Comparison of ENCODE assay signal across 20 cellular contexts in genomic region chr7:139515266-139515665, GRCh38. TPM values are rescaled to one million over a fixed set of nuclear protein-coding genes. Genes with fewer than 3 reads are reported as not detected.
DNase-seq lines count a peak whose midpoint lies in the region; ATAC-seq, FAIRE-seq and TF ChIP-seq lines count a peak whose summit lies in the region.
"Had no signal": no experiment of that assay in that cellular context is flagged by ENCODE, and none has a peak within 500 bp of the region (broad histone marks: within the 10 kb centered on the region; RNA-seq: fewer than 3 reads in every experiment).

No MANE protein-coding gene starts in this region.

- peak; percentile 78 for FAIRE-seq in H1 (lab: Jason Lieb, UNC)

- no peak overlapping the region for H3K56ac ChIP-seq in H1 (replicated peaks; ENCODE audit: insufficient read length, low read depth, low read length)
- H3K56ac ChIP-seq in mesendoderm (ENCODE audit: low read length) = no peak overlapping the region

- 0 out of 2 replicates have a peak overlapping the region, but pooled peaks have one; percentile 55 for H2BK12ac ChIP-seq in H1 (ENCODE audit: low read depth, low read length)

- H3K23me2 ChIP-seq in H1 (ENCODE audit: low read depth, low read length) = no peaks in the 10 kb centered on the region

- H3F3A ChIP-seq in GM23338 (replicated peaks; ENCODE audit: low read depth) = peaks cover 4% of the 10 kb centered on the region; the same call in 1 of the 2 replicates

- peaks cover 9% of the 10 kb centered on the region for H3K27me3 Mint-ChIP-seq in GM23338 (ENCODE audit: insufficient read depth, low read depth, poor library complexity)

- TF ChIP-seq EP300 in H1 (IDR thresholded peaks at IDR 0.05; ENCODE audit: borderline replicate concordance in 1 of 2, low read depth in 2 of 2, low read length in 2 of 2) (no peak), sigmoid colon (IDR thresholded peaks at IDR 0.05) (no peak)

- no peak overlapping the region for H3K18ac ChIP-seq in H1 (ENCODE audit: extremely low read depth, low read length)
- no peak overlapping the region for H3K18ac ChIP-seq in mesendoderm (ENCODE audit: low read length)

- no peak for TF ChIP-seq RAD21 in H1 (IDR thresholded peaks at IDR 0.05 in 1 of 2, conservative IDR thresholded peaks at IDR 0.05 in 1 of 2; ENCODE audit: low read depth in 2 of 2, low read length in 2 of 2)

- H3K14ac ChIP-seq in H1 (ENCODE audit: insufficient read length) = no peak overlapping the region

- CTCF ChIA-PET in H1 (lab: Charles Lee; ENCODE audit: partially characterized antibody) = interaction anchor here (0.7 to 1.0 kb wide), 3 partner anchors 10 to 81 kb away, joined by 3 to 5 read pairs (median 3); no protein-coding TSS in a partner anchor

- peaks cover 12% of the 10 kb centered on the region; the same call in 1 of the 2 replicates for H3K4me1 ChIP-seq in GM23338 (ENCODE audit: insufficient read depth)
- H3K4me1 ChIP-seq in H1 (replicated peaks in 1 of 4; ENCODE audit: control insufficient read depth in 3 of 4, insufficient read depth in 4 of 4, low read length in 3 of 4) = peaks cover 0 to 8% (median under 1%) of the 10 kb centered on the region in 4 experiments; a peak in 3 of 7 replicates
- H3K4me1 ChIP-seq in iPS DF 6.9 (ENCODE audit: control insufficient read depth, insufficient read depth, low read length) = 0 out of 2 replicates have a peak, but pooled peaks cover 4% of the 10 kb centered on the region
- no peaks in the 10 kb centered on the region for H3K4me1 ChIP-seq in mesendoderm (ENCODE audit: control insufficient read depth, low read depth, low read length)
- no peaks in the 10 kb centered on the region for H3K4me1 ChIP-seq in sigmoid colon
- H3K4me1 ChIP-seq: Caco-2 had no signal

- H3K4me3 ChIP-seq in GM23338 (no peak overlapping the region), H1 (ENCODE audit: extremely low read depth in 1 of 4, insufficient read depth in 2 of 4, low read depth in 3 of 4, low read length in 4 of 4) (no peak overlapping the region), iPS DF 6.9 (ENCODE audit: low read length) (no peak overlapping the region), mesendoderm (ENCODE audit: low read length) (no peak overlapping the region), sigmoid colon (no peak overlapping the region)
- H3K4me3 ChIP-seq: BLaER1, GM23248 had no signal

- H3K4me2 ChIP-seq in GM23338 (no peak overlapping the region), H1 (ENCODE audit: insufficient read depth in 1 of 2, low read depth in 2 of 2, low read length in 2 of 2) (no peak overlapping the region), mesendoderm (ENCODE audit: low read length) (no peak overlapping the region)
- H3K4me2 ChIP-seq: BLaER1 had no signal

- no peak overlapping the region; the same call in 1 of the 2 replicates for H3K27ac ChIP-seq in GM23338 (ENCODE audit: low read depth)
- H3K27ac ChIP-seq in H1 (ENCODE audit: low read depth, low read length) = no peak overlapping the region
- H3K27ac ChIP-seq in iPS DF 6.9 (ENCODE audit: low read length) = no peak overlapping the region
- no peak overlapping the region for H3K27ac ChIP-seq in mesendoderm (ENCODE audit: low read depth, low read length)
- no peak overlapping the region for H3K27ac ChIP-seq in sigmoid colon
- H3K27ac ChIP-seq: BLaER1, GM23248, HL-60 had no signal

- peak overlapping the region; percentile 16; the same call in 1 of the 2 replicates for H2BK5ac ChIP-seq in H1 (ENCODE audit: low read depth, low read length)
- H2BK5ac ChIP-seq in mesendoderm (ENCODE audit: low read length) = no peak overlapping the region

- no peaks in the 10 kb centered on the region; the same call in 2 of the 3 replicates for H3K9me3 Mint-ChIP-seq in GM23338
- H3K9me3 Mint-ChIP-seq: CD8-positive, alpha-beta memory T cell; HFFc6 had no signal

- TF ChIP-seq CTCF in GM23338 (conservative IDR thresholded peaks at IDR 0.05; ENCODE audit: low read depth in 2 of 2) (no peak), H1 (IDR thresholded peaks at IDR 0.05; ENCODE audit: control extremely low read depth in 1 of 3, insufficient read depth in 1 of 3, low read depth in 1 of 3, low read length in 3 of 3) (no peak), sigmoid colon (IDR thresholded peaks at IDR 0.05) (no peak)

- ATAC-seq in GM23338 (peak; percentile 79), left lobe of liver (no peak)

- no peaks in the 10 kb centered on the region for H3K36me3 ChIP-seq in GM23338 (ENCODE audit: insufficient read depth)
- H3K36me3 ChIP-seq in H1 (ENCODE audit: control insufficient read depth in 2 of 4, insufficient read depth in 4 of 4, low read length in 3 of 4) = no peaks in the 10 kb centered on the region
- H3K36me3 ChIP-seq in iPS DF 6.9 (ENCODE audit: control insufficient read depth, insufficient read depth, low read length) = no peaks in the 10 kb centered on the region
- H3K36me3 ChIP-seq in mesendoderm (ENCODE audit: control insufficient read depth, insufficient read depth, low read length) = no peaks in the 10 kb centered on the region
- no peaks in the 10 kb centered on the region for H3K36me3 ChIP-seq in sigmoid colon
- H3K36me3 ChIP-seq: BLaER1 had no signal

- H3K9me3 ChIP-seq in H1 (ENCODE audit: insufficient read depth in 2 of 2, low read depth in 1 of 2, low read length in 1 of 2) (no peaks in the 10 kb centered on the region; a peak in 1 of 4 replicates), iPS DF 6.9 (ENCODE audit: control insufficient read depth, insufficient read depth, low read length) (no peaks in the 10 kb centered on the region), sigmoid colon (no peaks in the 10 kb centered on the region)
- H3K9me3 ChIP-seq: BLaER1, Caco-2 had no signal

- H3K23ac ChIP-seq in H1 (ENCODE audit: insufficient read length) (no peak overlapping the region), mesendoderm (ENCODE audit: low read length) (no peak overlapping the region)

- 77% methylated on average over 8 of the region's 8 CpGs; no CpG with 5 or more reads in 1 of the 2 experiments for WGBS in H1 (ENCODE audit: extremely low coverage in 1 of 2, insufficient coverage in 1 of 2, insufficient read length in 1 of 2, insufficient replicate concordance in 2 of 2, low coverage in 1 of 2, low lambda C conversion rate in 2 of 2, missing lambda C conversion rate in 1 of 2), 2 experiments
- no CpG with 5 or more reads among the region's 8 CpGs for WGBS in iPS DF 6.9 (ENCODE audit: insufficient coverage, insufficient read length)
- WGBS in mesendoderm (ENCODE audit: extremely low coverage, insufficient coverage, low lambda C conversion rate) = no CpG with 5 or more reads among the region's 8 CpGs
- 83 to 93% methylated on average over 8 of the region's 8 CpGs for WGBS in sigmoid colon, 2 donors

- H3K27ac Mint-ChIP-seq in GM23338 = no peak overlapping the region
- H3K27ac Mint-ChIP-seq: CD8-positive, alpha-beta memory T cell; HFFc6 had no signal

- DNase-seq in GM23338 (ENCODE audit: low spot score) (peak; percentile 66), H1 (ENCODE audit: low read depth in 1 of 2, low spot score in 2 of 2) (no peak), iPS DF 6.9 (ENCODE audit: low read depth, low spot score) (peak; percentile 39), mesendoderm (peak; percentile 37), cerebellar nuclear complex (lab: John Stamatoyannopoulos, UW) (no peak), HuH-7.5 (ENCODE audit: low spot score) (no peak), left lobe of liver (ENCODE audit: low spot score) (no peak), sigmoid colon (no peak)
- DNase-seq: 8988T; AML-193; Caco-2; CD8-positive, alpha-beta memory T cell; DND-41; GF-D8; GM23248; HCEC 1CT; HFFc6; IMR-90 had no signal

- no peak overlapping the region for H4K5ac ChIP-seq in H1 (ENCODE audit: insufficient read length, low read depth, low read length)
- no peak overlapping the region for H4K5ac ChIP-seq in mesendoderm (ENCODE audit: low read length)

- H3K79me2 ChIP-seq in GM23338 (replicated peaks; ENCODE audit: insufficient read depth) (no peaks in the 10 kb centered on the region), H1 (ENCODE audit: control insufficient read depth in 1 of 2, insufficient read depth in 2 of 2, low read length in 2 of 2) (no peaks in the 10 kb centered on the region), mesendoderm (ENCODE audit: control insufficient read depth, insufficient read depth, low read length) (no peaks in the 10 kb centered on the region)

- H4K91ac ChIP-seq in H1 (replicated peaks; ENCODE audit: insufficient read length, low read length) = peak overlapping the region; percentile 51

- H3K36me3 Mint-ChIP-seq in GM23338 (ENCODE audit: low read depth) = no peaks in the 10 kb centered on the region
- H3K36me3 Mint-ChIP-seq: CD8-positive, alpha-beta memory T cell had no signal

- H3K4ac ChIP-seq in H1 (replicated peaks; ENCODE audit: insufficient read length, low read depth, low read length) (no peak overlapping the region), mesendoderm (ENCODE audit: low read depth, low read length) (no peak overlapping the region)

- H4K8ac ChIP-seq in H1 (ENCODE audit: extremely low read depth, insufficient read depth, low read length) = no peak overlapping the region
- no peak overlapping the region for H4K8ac ChIP-seq in mesendoderm (ENCODE audit: low read depth, low read length)

- H2AK5ac ChIP-seq in H1 (ENCODE audit: low read depth, low read length) = peak overlapping the region; percentile 17; the same call in 1 of the 2 replicates
- no peak overlapping the region for H2AK5ac ChIP-seq in mesendoderm (ENCODE audit: low read length)

- no peaks in the 10 kb centered on the region for H3K79me1 ChIP-seq in H1 (ENCODE audit: low read depth, low read length)
- H3K79me1 ChIP-seq in mesendoderm (ENCODE audit: low read length) = no peaks in the 10 kb centered on the region

- H2BK20ac ChIP-seq in H1 (ENCODE audit: low read length) = no peak overlapping the region

- H3K27me3 ChIP-seq in GM23338 (ENCODE audit: insufficient read depth) = no peaks in the 10 kb centered on the region
- no peaks in the 10 kb centered on the region for H3K27me3 ChIP-seq in H1 (replicated peaks in 1 of 4; ENCODE audit: control insufficient read depth in 3 of 4, extremely low read depth in 1 of 4, insufficient read depth in 3 of 4, low read length in 3 of 4)
- H3K27me3 ChIP-seq in iPS DF 6.9 (ENCODE audit: control insufficient read depth, insufficient read depth, low read length) = no peaks in the 10 kb centered on the region
- H3K27me3 ChIP-seq in mesendoderm (ENCODE audit: insufficient read depth, low read length, poor library complexity) = no peaks in the 10 kb centered on the region
- no peaks in the 10 kb centered on the region for H3K27me3 ChIP-seq in sigmoid colon
- H3K27me3 ChIP-seq: BLaER1 had no signal

- TF ChIP-seq POLR2A in H1 (IDR thresholded peaks at IDR 0.05; ENCODE audit: control extremely low read depth in 1 of 2, low read depth in 2 of 2, low read length in 2 of 2) = no peak
- no peak for TF ChIP-seq POLR2A in sigmoid colon (IDR thresholded peaks at IDR 0.05)

- H3K9ac ChIP-seq in H1 (replicated peaks in 1 of 4; ENCODE audit: extremely low read depth in 1 of 4, low read depth in 3 of 4, low read length in 3 of 4) = no peak overlapping the region
- no peak overlapping the region for H3K9ac ChIP-seq in mesendoderm (ENCODE audit: low read length)
- H3K9ac ChIP-seq: BLaER1, GM23248 had no signal

- H2AFZ ChIP-seq in GM23338 (peak overlapping the region; percentile 79; the same call in 1 of the 2 replicates), H1 (ENCODE audit: low read length) (no peak overlapping the region)
- H2AFZ ChIP-seq: GM23248 had no signal

- peaks cover 12% of the 10 kb centered on the region for H3K4me1 Mint-ChIP-seq in GM23338
- H3K4me1 Mint-ChIP-seq: CD8-positive, alpha-beta memory T cell had no signal

- H3K9me2 ChIP-seq in GM23338 (ENCODE audit: insufficient read depth) = peaks cover 5% of the 10 kb centered on the region; the same call in 1 of the 2 replicates

- H2BK15ac ChIP-seq in H1 (ENCODE audit: low read length) = no peak overlapping the region
- H2BK15ac ChIP-seq in mesendoderm (replicated peaks; ENCODE audit: low read depth) = no peak overlapping the region

- H3K4me3 Mint-ChIP-seq in GM23338 = no peak overlapping the region
- H3K4me3 Mint-ChIP-seq: CD8-positive, alpha-beta memory T cell; HFFc6 had no signal

- H4K20me1 ChIP-seq in GM23338 (replicated peaks; ENCODE audit: insufficient read depth) = no peaks in the 10 kb centered on the region
- no peaks in the 10 kb centered on the region for H4K20me1 ChIP-seq in H1 (replicated peaks in 1 of 2; ENCODE audit: control insufficient read depth in 1 of 2, insufficient read depth in 2 of 2, low read length in 2 of 2)
- H4K20me1 ChIP-seq: BLaER1 had no signal

- intact Hi-C loops in sigmoid colon (cut with DNase I) = no loop called here

- peak overlapping the region; percentile 47 for H2BK120ac ChIP-seq in H1 (replicated peaks; ENCODE audit: low read depth, low read length)
- no peak overlapping the region for H2BK120ac ChIP-seq in mesendoderm (ENCODE audit: low read depth, low read length)

- POLR2A ChIA-PET in H1 (lab: Charles Lee; ENCODE audit: partially characterized antibody) = no interaction called here

RNA-seq across cellular contexts. Expression of gene CLEC2L, which starts 8.2 kb away (rescaled TPM):
- not detected in 2 replicates for total RNA-seq in GM23338 (2014; rRNA removed; shearing (Covaris generic))
- polyA plus RNA-seq in GM23338 (2016; fragmentation: Nextera tagmentation; extraction: Ambion mirVana) (0.21 TPM in 1 of 2 replicates, not detected in the other), H1 (2011; rRNA removed) (1.5 and 1.9 TPM in 2 replicates), sigmoid colon (under 1 TPM in 1 of 3 donors, not detected in 2; 0.38 TPM)
- total RNA-seq in H1 (2021; fragmentation: NEBNext Ultra II Directional; extraction: Animal tissue kit (Norgen Biotek cat#: 25700)) = 0.20 TPM in 1 of 2 replicates, not detected in the other
- polyA plus RNA-seq in H1 (2011; cell fraction: cytosol; rRNA removed) = 1.0 TPM
- 1.7 TPM for polyA plus RNA-seq in H1 (2011; cell fraction: nucleus; rRNA removed)
- 0.50 to 0.68 TPM (median 0.50 TPM) in 3 of 4 replicates, not detected in the other for polyA plus RNA-seq in H1 (2012, experiment 1 of 2)
- polyA plus RNA-seq in H1 (2012, experiment 2 of 2) = 0.38 TPM
- polyA plus RNA-seq in H1 (2013, experiment 1 of 2) = 0.30 TPM
- polyA plus RNA-seq in H1 (2013, experiment 2 of 2) = 0.18 TPM
- 0.37 and 0.38 TPM in 2 replicates for polyA minus RNA-seq in H1 (2011; rRNA and poly(A)+ RNA removed)
- polyA minus RNA-seq in H1 (2011; cell fraction: cytosol; rRNA and poly(A)+ RNA removed) = not detected
- 0.30 TPM for polyA minus RNA-seq in H1 (2011; cell fraction: nucleus; rRNA and poly(A)+ RNA removed)
- 0.03 TPM for polyA plus RNA-seq in mesendoderm (2013, experiment 1 of 2)
- polyA plus RNA-seq in mesendoderm (2013, experiment 2 of 2) = 0.06 TPM
- total RNA-seq in left lobe of liver (not detected), sigmoid colon (1 to 10 TPM in 1 of 4 donors, not detected in 3; 10.0 TPM)
- total RNA-seq: Caco-2; CD8-positive, alpha-beta memory T cell; GM23248; HFFc6; IMR-90 had no signal
- polyA plus RNA-seq: CD8-positive, alpha-beta memory T cell; GM23248; IMR-90 had no signal

RNA-seq across cellular contexts. Expression of gene KLRG2, which starts 31.8 kb away (rescaled TPM):
- 42.3 and 46.6 TPM in 2 replicates for total RNA-seq in GM23338 (2014; rRNA removed; shearing (Covaris generic))
- 4.1 and 5.6 TPM in 2 replicates for polyA plus RNA-seq in GM23338 (2016; fragmentation: Nextera tagmentation; extraction: Ambion mirVana)
- total RNA-seq in H1 (2021; fragmentation: NEBNext Ultra II Directional; extraction: Animal tissue kit (Norgen Biotek cat#: 25700)) = 14.9 and 20.4 TPM in 2 replicates
- polyA plus RNA-seq in H1 (2011; rRNA removed) = 8.9 and 13.9 TPM in 2 replicates
- polyA plus RNA-seq in H1 (2011; cell fraction: cytosol; rRNA removed) = 10.2 TPM
- 14.5 TPM for polyA plus RNA-seq in H1 (2011; cell fraction: nucleus; rRNA removed)
- 7.8 to 10.9 TPM (median 9.8 TPM) in 4 replicates for polyA plus RNA-seq in H1 (2012, experiment 1 of 2)
- 10.4 TPM for polyA plus RNA-seq in H1 (2012, experiment 2 of 2)
- polyA plus RNA-seq in H1 (2013, experiment 1 of 2) = 10.1 TPM
- polyA plus RNA-seq in H1 (2013, experiment 2 of 2) = 10.3 TPM
- 5.8 and 6.8 TPM in 2 replicates for polyA minus RNA-seq in H1 (2011; rRNA and poly(A)+ RNA removed)
- 14.7 TPM for polyA minus RNA-seq in H1 (2011; cell fraction: cytosol; rRNA and poly(A)+ RNA removed)
- polyA minus RNA-seq in H1 (2011; cell fraction: nucleus; rRNA and poly(A)+ RNA removed) = 16.5 TPM
- polyA plus RNA-seq in mesendoderm (2013, experiment 1 of 2) = 5.4 TPM
- polyA plus RNA-seq in mesendoderm (2013, experiment 2 of 2) = 5.8 TPM
- not detected for total RNA-seq in left lobe of liver
- total RNA-seq in sigmoid colon = under 1 TPM in 1 of 4 donors, not detected in 3; 0.28 TPM
- under 1 TPM in 1 of 3 donors, not detected in 2; 0.04 TPM for polyA plus RNA-seq in sigmoid colon
- total RNA-seq: HFFc6 had no signal
- polyA plus RNA-seq: CD8-positive, alpha-beta memory T cell; GM23248 had no signal

Comparison
In these comparisons a context has a peak if more than half of its experiments do, and no peak if none do; other contexts are left out.
1. DNase-seq: peak in GM23338 (single experiment), iPS DF 6.9 (single experiment) and mesendoderm (single experiment); none in H1 (0 of 2), cerebellar nuclear complex (0 of 2), HuH-7.5 (single experiment), left lobe of liver (single experiment) and sigmoid colon (single experiment).
2. RNA of gene KLRG2, which starts 31.8 kb away (total RNA-seq): 42.3 to 46.6 TPM in GM23338 and 14.9 to 20.4 TPM in H1; not detected in left lobe of liver (single experiment) and 0.28 TPM in sigmoid colon; every median in the first group is over 10 times any median in the second.